In genomic region chr6:106629859-106630163, GRCh38 we compare ENCODE assay signal across 8 cellular contexts. TPM values are rescaled to one million over a fixed set of nuclear protein-coding genes. Genes with fewer than 3 reads are reported as not detected.
DNase-seq lines count a peak whose midpoint lies in the region; ATAC-seq, FAIRE-seq and TF ChIP-seq lines count a peak whose summit lies in the region.

No MANE protein-coding gene starts in this region.

- peak overlapping the region; percentile 99 for H3K4me2 ChIP-seq in OCI-LY3 (ENCODE audit: low read length)

- H3K36me3 ChIP-seq in OCI-LY3 (replicated peaks; ENCODE audit: low read depth, low read length) (peaks cover 13% of the 10 kb centered on the region), esophagus (ENCODE audit: control insufficient read depth in 2 of 2, insufficient read depth in 2 of 2, low read length in 1 of 2) (no peaks in the 10 kb centered on the region), psoas muscle (ENCODE audit: insufficient read depth in 1 of 2, low read depth in 1 of 2) (no peaks in the 10 kb centered on the region)

- peaks cover 72% of the 10 kb centered on the region for H3K79me2 ChIP-seq in OCI-LY3 (ENCODE audit: low read length)

- H2AFZ ChIP-seq in OCI-LY3 (ENCODE audit: low read depth, low read length), result no peak overlapping the region

- intact Hi-C loops in psoas muscle (cut with DNase I), result no loop called here

- ATAC-seq in psoas muscle, result no peak
- ATAC-seq in HG03469 (IDR thresholded peaks at IDR 0.05; ENCODE audit: unreplicated experiment), result no peak
- no peak for ATAC-seq in HG03045 (IDR thresholded peaks at IDR 0.05; ENCODE audit: unreplicated experiment)

- H3K4me3 ChIP-seq in GM12864 (ENCODE audit: low read depth, low read length) (peak overlapping the region; percentile 61), OCI-LY3 (ENCODE audit: low read length) (peak overlapping the region; percentile 96), esophagus (ENCODE audit: low read depth in 1 of 2, low read length in 2 of 2) (peak overlapping the region; percentile 78 to 100), psoas muscle (peak overlapping the region; percentile 87)

- peak overlapping the region; percentile 95 for H3K9ac ChIP-seq in OCI-LY3 (ENCODE audit: low read length)

- peaks cover 65% of the 10 kb centered on the region for H3K4me1 ChIP-seq in OCI-LY3 (ENCODE audit: low read length)
- H3K4me1 ChIP-seq in esophagus (ENCODE audit: control insufficient read depth in 2 of 2, insufficient read depth in 2 of 2, low read length in 1 of 2), result no peaks in the 10 kb centered on the region
- peaks cover 11% of the 10 kb centered on the region for H3K4me1 ChIP-seq in psoas muscle

- H3K9me3 ChIP-seq in OCI-LY3 (ENCODE audit: insufficient read depth, low read length), result no peaks in the 10 kb centered on the region
- H3K9me3 ChIP-seq in esophagus (ENCODE audit: control insufficient read depth in 2 of 2, insufficient read depth in 1 of 2, low read depth in 1 of 2, low read length in 1 of 2), result no peaks in the 10 kb centered on the region
- no peaks in the 10 kb centered on the region for H3K9me3 ChIP-seq in psoas muscle

- TF ChIP-seq CTCF in GM12864 (IDR thresholded peaks at IDR 0.05; ENCODE audit: low read depth, low read length, missing control alignments) (no peak), OCI-LY3 (IDR thresholded peaks at IDR 0.05; ENCODE audit: low read depth, low read length) (no peak), psoas muscle (IDR thresholded peaks at IDR 0.05) (no peak)

- WGBS in esophagus, 2 donors, result 1% methylated on average over 14 of the region's 14 CpGs
- 0 to 1% (median 1%) methylated on average over 14 of the region's 14 CpGs for WGBS in psoas muscle, 3 donors

- FAIRE-seq in HTR-8/SVneo (lab: Jason Lieb, UNC), result no peak

- H4K20me1 ChIP-seq in OCI-LY3 (ENCODE audit: insufficient read depth, low read length), result no peaks in the 10 kb centered on the region

- DNase-seq in GM12864 (ENCODE audit: low read depth) (no peak), psoas muscle (no peak), NCI-H1092 (lab: John Stamatoyannopoulos, UW) (no peak), HTR-8/SVneo (ENCODE audit: insufficient read length, low spot score) (no peak)

- H3K27me3 ChIP-seq in OCI-LY3 (ENCODE audit: low read depth, low read length) (no peaks in the 10 kb centered on the region), esophagus (ENCODE audit: control insufficient read depth in 1 of 2, insufficient read depth in 2 of 2, low read length in 2 of 2) (no peaks in the 10 kb centered on the region), psoas muscle (ENCODE audit: insufficient read depth in 3 of 3, low read length in 2 of 3) (no peaks in the 10 kb centered on the region)

- H3K27ac ChIP-seq in OCI-LY3 (ENCODE audit: low read length), result peak overlapping the region; percentile 100
- H3K27ac ChIP-seq in esophagus (ENCODE audit: low read depth in 2 of 2, low read length in 1 of 2), result peak overlapping the region; percentile 15 to 88
- H3K27ac ChIP-seq in psoas muscle, result peak overlapping the region; percentile 85

RNA-seq across cellular contexts. Expression of gene QRSL1, which starts 0.4 kb away (rescaled TPM):
- polyA plus RNA-seq in esophagus (1 to 10 TPM; 3.6 to 5.6 TPM), psoas muscle (10 to 100 TPM; 17.1 to 27.2 (median 20.2) TPM)
- 10 to 100 TPM; 14.8 to 23.6 (median 19.7) TPM for total RNA-seq in psoas muscle

RNA-seq across cellular contexts. Expression of gene RTN4IP1, which starts 0.5 kb away (rescaled TPM):
- polyA plus RNA-seq in esophagus, result 1 to 10 TPM; 2.5 to 4.7 TPM
- total RNA-seq in psoas muscle, result 10 to 100 TPM; 10.0 to 14.4 (median 11.5) TPM
- polyA plus RNA-seq in psoas muscle, result 10 to 100 TPM; 10.5 to 25.6 (median 18.4) TPM
